19 cellular contexts compared by ENCODE assay signal in genomic region chr6:119986934-119987549, GRCh38.
DNase-seq lines count a peak whose midpoint lies in the region; ATAC-seq and TF ChIP-seq lines count a peak whose summit lies in the region.
"Had no signal": no experiment of that assay in that cellular context is flagged by ENCODE, and none has a peak within 500 bp of the region (broad histone marks: within the 10 kb centered on the region; RNA-seq: fewer than 3 reads in every experiment).

No MANE protein-coding gene starts in this region.

- H3K27me3 Mint-ChIP-seq in mesothelial cell of epicardium (ENCODE audit: low read depth), result no peaks in the 10 kb centered on the region
- H3K27me3 Mint-ChIP-seq: naive B cell, T-cell had no signal

- H3K36me3 ChIP-seq in gastroesophageal sphincter, result no peaks in the 10 kb centered on the region
- H3K36me3 ChIP-seq: cardiac muscle cell, ovary, WERI-Rb-1 had no signal

- peak; percentile 19; the same call in 1 of the 2 replicates for TF ChIP-seq CTCF in GM12874 (IDR thresholded peaks at IDR 0.05; ENCODE audit: insufficient read depth, low read depth, low read length)
- no peak for TF ChIP-seq CTCF in gastroesophageal sphincter (IDR thresholded peaks at IDR 0.05)
- no peak for TF ChIP-seq CTCF in mesothelial cell of epicardium (IDR thresholded peaks at IDR 0.05; ENCODE audit: unreplicated experiment)

- H3K4me3 Mint-ChIP-seq in mesothelial cell of epicardium, result no peak overlapping the region
- H3K4me3 Mint-ChIP-seq: activated T-helper 1 cell treated with anti-CD3 and anti-CD28 coated beads, Interleukin-12 subunit alpha, Interleukin-12 subunit beta, Interleukin-2, Interleukin-4 antibody, amounts not matched to agents 30 ng/mL and 10 ng/mL and 1 ng/mL, durations not matched to agents 14 hours and 24 hours and 36 hours; naive B cell; T-cell had no signal

- no peak overlapping the region for H3K4me3 ChIP-seq in gastroesophageal sphincter
- H3K4me3 ChIP-seq: cardiac muscle cell, dorsolateral prefrontal cortex, lung, ovary had no signal

- TF ChIP-seq POLR2A in gastroesophageal sphincter (IDR thresholded peaks at IDR 0.05), result no peak

- no peak for TF ChIP-seq EP300 in gastroesophageal sphincter (IDR thresholded peaks at IDR 0.05)

- no peak overlapping the region for H3K27ac Mint-ChIP-seq in mesothelial cell of epicardium
- H3K27ac Mint-ChIP-seq: activated T-helper 1 cell treated with anti-CD3 and anti-CD28 coated beads, Interleukin-12 subunit alpha, Interleukin-12 subunit beta, Interleukin-2, Interleukin-4 antibody, amounts not matched to agents 30 ng/mL and 10 ng/mL and 1 ng/mL, durations not matched to agents 14 hours and 24 hours and 36 hours; T-cell had no signal

- H3K36me3 Mint-ChIP-seq in mesothelial cell of epicardium, result no peaks in the 10 kb centered on the region
- H3K36me3 Mint-ChIP-seq: naive B cell, T-cell had no signal

- H3K27me3 ChIP-seq in gastroesophageal sphincter, result no peaks in the 10 kb centered on the region
- H3K27me3 ChIP-seq: cardiac muscle cell, dorsolateral prefrontal cortex, ovary had no signal

- H3K4me1 Mint-ChIP-seq in mesothelial cell of epicardium, result no peaks in the 10 kb centered on the region
- H3K4me1 Mint-ChIP-seq: T-cell had no signal

- peak; percentile 49 for ATAC-seq in GM19463 (IDR thresholded peaks at IDR 0.05; ENCODE audit: unreplicated experiment)
- peak; percentile 34 for ATAC-seq in gastroesophageal sphincter
- no peak for ATAC-seq in HG03460 (IDR thresholded peaks at IDR 0.05; ENCODE audit: unreplicated experiment)
- no peak for ATAC-seq in HG03439 (IDR thresholded peaks at IDR 0.05; ENCODE audit: unreplicated experiment)
- ATAC-seq: T-cell had no signal

- no peaks in the 10 kb centered on the region for H3K4me1 ChIP-seq in gastroesophageal sphincter

- no peaks in the 10 kb centered on the region for H3K9me3 Mint-ChIP-seq in mesothelial cell of epicardium
- H3K9me3 Mint-ChIP-seq: activated T-helper 1 cell treated with anti-CD3 and anti-CD28 coated beads, Interleukin-12 subunit alpha, Interleukin-12 subunit beta, Interleukin-2, Interleukin-4 antibody, amounts not matched to agents 30 ng/mL and 10 ng/mL and 1 ng/mL, durations not matched to agents 14 hours and 24 hours and 36 hours; T-cell had no signal

- H3K27ac ChIP-seq in gastroesophageal sphincter, result no peak overlapping the region
- H3K27ac ChIP-seq: cardiac muscle cell, dorsolateral prefrontal cortex, ovary, WERI-Rb-1 had no signal

- DNase-seq in HT1080 (ENCODE audit: low read depth), result peak; percentile 18
- no peak for DNase-seq in mesothelial cell of epicardium (ENCODE audit: low spot score in 2 of 2, unreplicated experiment in 2 of 2)
- DNase-seq: dorsolateral prefrontal cortex; naive B cell; NCI-H1436 treated with DMSO at 0.1 percent for 48 hours; NCI-H226; ovary; SHP77; stimulated activated CD4-positive, alpha-beta T cell treated with anti-CD3 and anti-CD28 coated beads, Interleukin-2, amount 100 ng/mL, for 48 hours; T-cell; WERI-Rb-1 had no signal

- H3K9me3 ChIP-seq in gastroesophageal sphincter, result no peaks in the 10 kb centered on the region
- H3K9me3 ChIP-seq: ovary had no signal

- 100% methylated on average over 1 of the region's 3 CpGs; no CpG with 5 or more reads in 1 of the 2 donors for WGBS in gastroesophageal sphincter (ENCODE audit: low coverage in 1 of 2), 2 donors

Comparison
In these comparisons a context has a peak if more than half of its experiments do, and no peak if none do; other contexts are left out.
1. ATAC-seq: peak in GM19463 (single experiment) and gastroesophageal sphincter (single experiment); none in HG03460 (single experiment) and HG03439 (single experiment).